Comparison of ENCODE assay signal across 9 cellular contexts in the genomic region with DNA sequence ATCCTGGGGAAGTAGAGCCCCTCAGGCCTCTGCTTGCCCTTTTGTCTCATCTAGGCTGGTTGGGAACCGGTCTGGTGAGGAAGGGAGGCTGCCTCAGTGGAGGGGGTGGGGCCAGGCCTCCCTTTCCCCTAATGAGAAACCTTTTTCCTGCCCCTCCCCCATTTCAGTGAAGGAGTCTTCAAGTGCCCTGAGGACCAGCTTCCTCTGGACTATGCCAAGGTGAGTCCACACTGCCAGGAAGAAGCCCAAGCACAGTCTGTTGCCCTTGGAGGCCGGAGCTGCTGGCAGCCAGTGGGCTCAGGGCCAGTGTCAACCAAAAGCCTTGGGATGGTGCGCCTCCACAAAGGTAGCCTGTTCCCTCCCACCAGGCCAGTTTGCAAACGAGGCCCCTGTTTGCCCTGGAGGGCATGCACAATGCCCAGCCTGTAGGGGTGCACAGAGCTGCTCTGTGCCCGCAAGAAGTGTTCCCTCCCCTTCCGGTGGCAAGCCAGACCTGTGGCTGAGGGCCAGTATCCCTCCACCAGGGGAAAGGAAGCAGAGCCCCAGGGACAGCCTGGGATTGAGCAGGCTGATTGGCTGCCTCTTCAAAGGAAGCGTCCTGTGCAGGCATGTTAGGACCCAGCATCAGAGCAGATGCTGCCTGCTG. TPM values are rescaled to one million over a fixed set of nuclear protein-coding genes. Genes with fewer than 3 reads are reported as not detected.
DNase-seq lines count a peak whose midpoint lies in the region; ATAC-seq, FAIRE-seq and TF ChIP-seq lines count a peak whose summit lies in the region.
"Had no signal": no experiment of that assay in that cellular context is flagged by ENCODE, and none has a peak within 500 bp of the region (broad histone marks: within the 10 kb centered on the region; RNA-seq: fewer than 3 reads in every experiment).

No MANE protein-coding gene starts in this region.

- H3K4me1 ChIP-seq in pancreas: peaks cover 38 to 51% (median 43%) of the 10 kb centered on the region in 3 donors

- DNase-seq in DMS 273 (lab: John Stamatoyannopoulos, UW; ENCODE audit: unreplicated experiment): peak; percentile 94
- peak; percentile 51 for DNase-seq in NCI-H69 (lab: John Stamatoyannopoulos, UW)
- DNase-seq in epithelial cell of esophagus (ENCODE audit: low read depth): peak; percentile 71
- DNase-seq in pancreas: peak; percentile 70 to 92 (median 86)
- no peak for DNase-seq in T-cell
- no peak for DNase-seq in NCI-H1930 (lab: John Stamatoyannopoulos, UW)

- ATAC-seq in pancreas: peak; percentile 29 to 51 (median 44)
- ATAC-seq in T-cell (replicated peaks in 1 of 4): no peak
- no peak for ATAC-seq in GM18517 (IDR thresholded peaks at IDR 0.05; ENCODE audit: unreplicated experiment)
- no peak for ATAC-seq in HG02840 (IDR thresholded peaks at IDR 0.05; ENCODE audit: low FRiP score, unreplicated experiment)

- 8 to 13% methylated on average over 7 of the region's 7 CpGs for WGBS in pancreas, 2 donors

- TF ChIP-seq CTCF in epithelial cell of esophagus (IDR thresholded peaks at IDR 0.05; ENCODE audit: insufficient read depth, low read depth, low read length, missing control alignments) (no peak), pancreas (IDR thresholded peaks at IDR 0.05) (no peak)

- POLR2A ChIA-PET in T-cell (lab: Charles Lee): interaction anchor here in 1 of 2 donors (1.5 kb wide), 1 partner anchor 18 kb away, joined by 4 read pairs; the partner anchor contains the start of gene NEK8

- H3K27me3 ChIP-seq in pancreas: no peaks in the 10 kb centered on the region

- CTCF ChIA-PET in T-cell (lab: Charles Lee): interaction anchor here (0.6 to 12.2 kb wide), 5 partner anchors 19 to 158 kb away, joined by 3 to 197 read pairs (median 4); partner anchors contain the start of genes NEK8 (in 1 of the 2), RPL23A (in 1 of the 2) and TLCD1 (in 1 of the 2)

- no peaks in the 10 kb centered on the region for H3K27me3 Mint-ChIP-seq in T-cell

- peak overlapping the region in 1 of 3 donors; percentile 80 for H3K4me3 Mint-ChIP-seq in T-cell

- H3K9me3 Mint-ChIP-seq in T-cell: no peaks in the 10 kb centered on the region

- H3K4me1 Mint-ChIP-seq in T-cell: peaks cover 5 to 33% (median 22%) of the 10 kb centered on the region in 3 donors

- H3K36me3 ChIP-seq in pancreas: peaks cover 0 to 23% (median 12%) of the 10 kb centered on the region in 3 donors

- intact Hi-C loops in pancreas (cut with DNase I): no loop called here

- no peaks in the 10 kb centered on the region for H3K9me3 ChIP-seq in pancreas

- H3K4me3 ChIP-seq in epithelial cell of esophagus (ENCODE audit: low read length) (peak overlapping the region; percentile 88), pancreas (peak overlapping the region in 2 of 4 donors; percentile 84 to 91)

- FAIRE-seq in pancreas (lab: Jason Lieb, UNC): no peak
- FAIRE-seq: GM18507 had no signal

- H3K27ac ChIP-seq in pancreas: peak overlapping the region; percentile 83 to 98 (median 96)

- H3K27ac Mint-ChIP-seq in T-cell: peak overlapping the region in 1 of 2 donors; percentile 5

- peaks cover 4% of the 10 kb centered on the region for H3K36me3 Mint-ChIP-seq in T-cell

RNA-seq across cellular contexts. Expression of gene TRAF4, which starts 3.4 kb away (rescaled TPM):
- total RNA-seq in pancreas (10 to 100 TPM; 22.6 to 48.2 (median 32.3) TPM), T-cell (100 to 1,000 TPM in 2 of 5 donors, 10 to 100 TPM in 3; 37.5 to 226 (median 42.5) TPM)
- 10 to 100 TPM; 41.0 to 43.8 TPM for polyA plus RNA-seq in pancreas

RNA-seq across cellular contexts. Expression of gene NEK8, which starts 18.6 kb away (rescaled TPM):
- total RNA-seq in pancreas (1 to 10 TPM; 2.5 to 5.8 (median 3.8) TPM), T-cell (10 to 100 TPM in 3 of 5 donors, 1 to 10 TPM in 2; 7.7 to 13.6 (median 12.7) TPM)
- polyA plus RNA-seq in pancreas: 1 to 10 TPM; 8.4 to 9.7 TPM

RNA-seq across cellular contexts. Expression of gene TLCD1, which starts 21.1 kb away (rescaled TPM):
- total RNA-seq in pancreas (1 to 10 TPM; 3.7 to 6.4 (median 4.2) TPM), T-cell (1 to 10 TPM in 4 of 5 donors, not detected in 1; 1.2 to 1.8 (median 1.3) TPM)
- polyA plus RNA-seq in pancreas: 10 to 100 TPM; 10.2 to 10.5 TPM

RNA-seq across cellular contexts. Expression of gene RPL23A, which starts 27.4 kb away (rescaled TPM):
- total RNA-seq in pancreas: 100 to 1,000 TPM; 551 to 988 (median 835) TPM
- 100 to 1,000 TPM; 305 to 640 TPM for polyA plus RNA-seq in pancreas
- 1,000 to 10,000 TPM; 2,927 to 3,276 (median 3,036) TPM for total RNA-seq in T-cell

RNA-seq across cellular contexts. Expression of gene RAB34, which starts 29.5 kb away (rescaled TPM):
- total RNA-seq in pancreas: 10 to 100 TPM in 1 of 6 donors, 1 to 10 TPM in 4, under 1 TPM in 1; 0.94 to 10.6 (median 5.3) TPM
- polyA plus RNA-seq in pancreas: 10 to 100 TPM; 11.7 to 17.7 TPM
- total RNA-seq in T-cell: 10 to 100 TPM in 3 of 5 donors, 1 to 10 TPM in 2; 7.6 to 82.8 (median 11.0) TPM

Comparison
In these comparisons a context has a peak if more than half of its experiments do, and no peak if none do; other contexts are left out.
1. DNase-seq: peak in DMS 273 (single experiment), NCI-H69 (single experiment), epithelial cell of esophagus (single experiment) and pancreas (6 of 6); none in T-cell (0 of 34) and NCI-H1930 (0 of 2).
2. ATAC-seq: peak in pancreas (4 of 4); none in T-cell (0 of 4), GM18517 (single experiment) and HG02840 (single experiment).